In genomic region chr2:20222769-20223344, GRCh38 we compare ENCODE assay signal across 8 cellular contexts. TPM values are rescaled to one million over a fixed set of nuclear protein-coding genes. Genes with fewer than 3 reads are reported as not detected.
DNase-seq lines count a peak whose midpoint lies in the region; ATAC-seq and TF ChIP-seq lines count a peak whose summit lies in the region.

No MANE protein-coding gene starts in this region.

- CTCF ChIA-PET in activated naive CD4-positive, alpha-beta T cell treated with anti-CD3 and anti-CD28 coated beads, Interleukin-2, amount 10 ng/mL, durations not matched to agents 7 days and 5 days (lab: Charles Lee) = interaction anchor here (0.7 kb wide), 1 partner anchor 130 kb away, joined by 3 read pairs; no protein-coding TSS in a partner anchor
- CTCF ChIA-PET in activated CD8-positive, alpha-beta T cell treated with anti-CD3 and anti-CD28 coated beads for 36 hours (lab: Charles Lee) = interaction anchor here (1.0 to 1.6 kb wide), 2 partner anchors 88 to 415 kb away, joined by 3 to 5 read pairs; no protein-coding TSS in a partner anchor

- H3K27me3 ChIP-seq in tibial artery (peaks cover 0 to 27% of the 10 kb centered on the region in 2 donors), adrenal gland (peaks cover 3% of the 10 kb centered on the region)

- H3K36me3 ChIP-seq in tibial artery = no peaks in the 10 kb centered on the region
- H3K36me3 ChIP-seq in adrenal gland (replicated peaks in 1 of 2) = no peaks in the 10 kb centered on the region

- H3K27me3 Mint-ChIP-seq in activated naive CD4-positive, alpha-beta T cell treated with anti-CD3 and anti-CD28 coated beads, Interleukin-2, amount 10 ng/mL, durations not matched to agents 7 days and 5 days = peaks cover 75% of the 10 kb centered on the region
- peaks cover 51% of the 10 kb centered on the region for H3K27me3 Mint-ChIP-seq in activated CD8-positive, alpha-beta T cell treated with anti-CD3 and anti-CD28 coated beads for 36 hours

- no peak overlapping the region for H3K27ac Mint-ChIP-seq in activated naive CD4-positive, alpha-beta T cell treated with anti-CD3 and anti-CD28 coated beads, Interleukin-2, amount 10 ng/mL, durations not matched to agents 7 days and 5 days
- no peak overlapping the region for H3K27ac Mint-ChIP-seq in activated CD8-positive, alpha-beta T cell treated with anti-CD3 and anti-CD28 coated beads for 36 hours

- H3K27ac ChIP-seq in tibial artery (no peak overlapping the region), adrenal gland (peak overlapping the region in 2 of 5 donors; percentile 87 to 92)

- H3K4me3 Mint-ChIP-seq in activated naive CD4-positive, alpha-beta T cell treated with anti-CD3 and anti-CD28 coated beads, Interleukin-2, amount 10 ng/mL, durations not matched to agents 7 days and 5 days = peak overlapping the region; percentile 36
- H3K4me3 Mint-ChIP-seq in activated CD8-positive, alpha-beta T cell treated with anti-CD3 and anti-CD28 coated beads for 36 hours = peak overlapping the region; percentile 24

- H3K36me3 Mint-ChIP-seq in activated naive CD4-positive, alpha-beta T cell treated with anti-CD3 and anti-CD28 coated beads, Interleukin-2, amount 10 ng/mL, durations not matched to agents 7 days and 5 days = no peaks in the 10 kb centered on the region
- no peaks in the 10 kb centered on the region for H3K36me3 Mint-ChIP-seq in activated CD8-positive, alpha-beta T cell treated with anti-CD3 and anti-CD28 coated beads for 36 hours (ENCODE audit: low read depth)

- H3K4me1 ChIP-seq in tibial artery (peaks cover 0 to 37% (median 24%) of the 10 kb centered on the region in 4 donors), adrenal gland (replicated peaks in 1 of 2) (peaks cover 4 to 10% of the 10 kb centered on the region in 2 donors)

- no peaks in the 10 kb centered on the region for H3K9me3 ChIP-seq in tibial artery
- H3K9me3 ChIP-seq in adrenal gland (replicated peaks in 1 of 3) = no peaks in the 10 kb centered on the region

- intact Hi-C loops in activated CD8-positive, alpha-beta T cell treated with anti-CD3 and anti-CD28 coated beads for 36 hours (cut with micrococcal nuclease) = no loop called here
- intact Hi-C loops in tibial artery (cut with DNase I; ENCODE audit: low total_unique reads) = loop anchor here (10.0 kb wide), 1 partner anchor 88 kb away; no protein-coding TSS in a partner anchor
- intact Hi-C loops in adrenal gland (cut with DNase I) = loop anchor here in 1 of 2 donors (5.0 kb wide), 1 partner anchor 86 kb away; no protein-coding TSS in a partner anchor

- 45 to 74% (median 45%) methylated on average over 11 to 19 of the region's 19 CpGs for WGBS in adrenal gland, 4 donors

- no peak for ATAC-seq in activated CD8-positive, alpha-beta T cell treated with anti-CD3 and anti-CD28 coated beads for 36 hours
- ATAC-seq in GM18517 (IDR thresholded peaks at IDR 0.05; ENCODE audit: unreplicated experiment) = no peak

- DNase-seq in activated naive CD4-positive, alpha-beta T cell treated with anti-CD3 and anti-CD28 coated beads, Interleukin-2, amount 10 ng/mL, durations not matched to agents 7 days and 5 days = no peak
- no peak for DNase-seq in activated naive CD4-positive, alpha-beta T cell treated with anti-CD3 and anti-CD28 coated beads, Interleukin-2, amount 50 U/mL, for 16 hours
- DNase-seq in activated CD8-positive, alpha-beta T cell treated with anti-CD3 and anti-CD28 coated beads for 36 hours = no peak
- DNase-seq in kidney glomerular epithelial cell (lab: John Stamatoyannopoulos, UW) = peak; percentile 19
- DNase-seq in tibial artery = no peak
- DNase-seq in stimulated activated CD4-positive, alpha-beta T cell treated with anti-CD3 and anti-CD28 coated beads, Interleukin-2, amount 100 ng/mL, for 24 hours = no peak
- DNase-seq in adrenal gland = no peak

- POLR2A ChIA-PET in activated CD8-positive, alpha-beta T cell treated with anti-CD3 and anti-CD28 coated beads for 36 hours (lab: Charles Lee) = no interaction called here

- peak overlapping the region; percentile 50 to 64 for H3K4me3 ChIP-seq in tibial artery
- peak overlapping the region in 2 of 4 donors; percentile 46 to 83 for H3K4me3 ChIP-seq in adrenal gland

- peaks cover 10% of the 10 kb centered on the region for H3K4me1 Mint-ChIP-seq in activated naive CD4-positive, alpha-beta T cell treated with anti-CD3 and anti-CD28 coated beads, Interleukin-2, amount 10 ng/mL, durations not matched to agents 7 days and 5 days
- no peaks in the 10 kb centered on the region for H3K4me1 Mint-ChIP-seq in activated CD8-positive, alpha-beta T cell treated with anti-CD3 and anti-CD28 coated beads for 36 hours (ENCODE audit: low read depth)

- TF ChIP-seq CTCF in activated CD8-positive, alpha-beta T cell treated with anti-CD3 and anti-CD28 coated beads for 36 hours (IDR thresholded peaks at IDR 0.05) = no peak
- TF ChIP-seq CTCF in tibial artery (IDR thresholded peaks at IDR 0.05) (no peak), adrenal gland (IDR thresholded peaks at IDR 0.05) (no peak)

- no peak for TF ChIP-seq POLR2A in adrenal gland (IDR thresholded peaks at IDR 0.05)

- no peaks in the 10 kb centered on the region for H3K9me3 Mint-ChIP-seq in activated naive CD4-positive, alpha-beta T cell treated with anti-CD3 and anti-CD28 coated beads, Interleukin-2, amount 10 ng/mL, durations not matched to agents 7 days and 5 days
- H3K9me3 Mint-ChIP-seq in activated CD8-positive, alpha-beta T cell treated with anti-CD3 and anti-CD28 coated beads for 36 hours = no peaks in the 10 kb centered on the region

RNA-seq across cellular contexts. Expression of gene SDC1, which starts 2.1 kb away (rescaled TPM):
- total RNA-seq in activated CD8-positive, alpha-beta T cell treated with anti-CD3 and anti-CD28 coated beads for 36 hours = under 1 TPM; 0.11 to 0.14 TPM
- 10 to 100 TPM in 5 of 8 donors, 1 to 10 TPM in 3; 3.1 to 74.2 (median 24.4) TPM for total RNA-seq in adrenal gland
- 10 to 100 TPM in 1 of 3 donors, 1 to 10 TPM in 2; 6.7 to 19.2 (median 6.7) TPM for polyA plus RNA-seq in adrenal gland
